ENCODE assay signal across 16 cellular contexts in genomic region chr7:109842386-109842785, GRCh38.
A peak's percentile ranks its signal among the peaks of the same experiment; 100 is the strongest.
DNase-seq lines count a peak whose midpoint lies in the region; TF ChIP-seq lines count a peak whose summit lies in the region.
"Had no signal": no experiment of that assay in that cellular context is flagged by ENCODE, and none has a peak within 500 bp of the region (broad histone marks: within the 10 kb centered on the region; RNA-seq: fewer than 3 reads in every experiment).

No MANE protein-coding gene starts in this region.

- H3K4me1 ChIP-seq in PC-9 (replicated peaks; ENCODE audit: insufficient read depth) (no peaks in the 10 kb centered on the region), neural progenitor cell (no peaks in the 10 kb centered on the region)

- peak overlapping the region; percentile 31; the same call in 1 of the 2 replicates for H2AFZ ChIP-seq in PC-9
- peak overlapping the region; percentile 48 for H2AFZ ChIP-seq in neural progenitor cell (replicated peaks)

- H3K4me3 Mint-ChIP-seq in HFFc6 = peak overlapping the region; percentile 73
- H3K4me3 Mint-ChIP-seq in neural progenitor cell = no peak overlapping the region
- H3K4me3 Mint-ChIP-seq: CD4-positive, alpha-beta T cell had no signal

- no peaks in the 10 kb centered on the region for H3K36me3 Mint-ChIP-seq in HFFc6 (ENCODE audit: low read depth)
- no peaks in the 10 kb centered on the region for H3K36me3 Mint-ChIP-seq in neural progenitor cell

- no peaks in the 10 kb centered on the region for H3K36me3 ChIP-seq in PC-9 (ENCODE audit: low read depth)
- no peaks in the 10 kb centered on the region for H3K36me3 ChIP-seq in neural progenitor cell

- no peaks in the 10 kb centered on the region for H3K9me3 Mint-ChIP-seq in HFFc6
- no peaks in the 10 kb centered on the region for H3K9me3 Mint-ChIP-seq in neural progenitor cell
- H3K9me3 Mint-ChIP-seq: CD4-positive, alpha-beta T cell had no signal

- H3K9me2 ChIP-seq in PC-9 (ENCODE audit: insufficient read depth) = no peaks in the 10 kb centered on the region

- no peak for TF ChIP-seq CTCF in HFFc6 (IDR thresholded peaks at IDR 0.05)
- no peak for TF ChIP-seq CTCF in PC-9 (conservative IDR thresholded peaks at IDR 0.05)
- no peak for TF ChIP-seq CTCF in neural progenitor cell (IDR thresholded peaks at IDR 0.05)

- BruUV-seq in PC-9 (replicated peaks; lab: Mats Ljungman, UMichigan) = no TSS peak

- H3K27ac Mint-ChIP-seq in HFFc6 (peak overlapping the region; percentile 30; the same call in 1 of the 2 replicates), neural progenitor cell (no peak overlapping the region)
- H3K27ac Mint-ChIP-seq: CD4-positive, alpha-beta T cell had no signal

- H3K4me3 ChIP-seq in PC-9 = no peak overlapping the region
- H3K4me3 ChIP-seq in neural progenitor cell = no peak overlapping the region
- H3K4me3 ChIP-seq: A549, GM12878 had no signal

- intact Hi-C loops in PC-9 (cut with micrococcal nuclease; ENCODE audit: unreplicated experiment) = loop anchor here (10.0 kb wide), 2 partner anchors 1252 to 1642 kb away; partner anchors contain the start of gene LRRN3

- H3K27me3 ChIP-seq in PC-9 (ENCODE audit: insufficient read depth, low read depth) = no peaks in the 10 kb centered on the region
- no peaks in the 10 kb centered on the region for H3K27me3 ChIP-seq in neural progenitor cell

- CTCF ChIA-PET in PC-9 (lab: Charles Lee) = interaction anchor here (0.7 kb wide), 1 partner anchor 154 kb away, joined by 3 read pairs; no protein-coding TSS in a partner anchor

- H3K9me3 ChIP-seq in PC-9 (ENCODE audit: insufficient read depth, low read depth) (no peaks in the 10 kb centered on the region), neural progenitor cell (ENCODE audit: low read depth) (no peaks in the 10 kb centered on the region)
- H3K9me3 ChIP-seq: A549 had no signal

- H3K79me2 ChIP-seq in PC-9 (ENCODE audit: low read depth) (no peaks in the 10 kb centered on the region), neural progenitor cell (ENCODE audit: low read depth) (no peaks in the 10 kb centered on the region)

- no peak overlapping the region for H3K9ac ChIP-seq in neural progenitor cell

- H3F3A ChIP-seq in PC-9 (ENCODE audit: insufficient read depth, low read depth) (no peaks in the 10 kb centered on the region), neural progenitor cell (ENCODE audit: low read depth) (no peaks in the 10 kb centered on the region)

- H4K20me1 ChIP-seq in PC-9 (ENCODE audit: insufficient read depth) (no peaks in the 10 kb centered on the region), neural progenitor cell (ENCODE audit: low read depth) (no peaks in the 10 kb centered on the region)

- H3K27ac ChIP-seq in PC-9 = no peak overlapping the region
- H3K27ac ChIP-seq in neural progenitor cell = no peak overlapping the region
- H3K27ac ChIP-seq: 22Rv1, A549, C4-2B had no signal

- H3K4me1 Mint-ChIP-seq in HFFc6 (ENCODE audit: low read depth) (peaks cover 36% of the 10 kb centered on the region), neural progenitor cell (no peaks in the 10 kb centered on the region)

- POLR2A ChIA-PET in PC-9 (lab: Charles Lee; ENCODE audit: unreplicated experiment) = no interaction called here

- peak; percentile 21 for DNase-seq in COLO829 (ENCODE audit: low spot score)
- peak; percentile 2 for DNase-seq in HFFc6
- DNase-seq in PC-9 = no peak
- no peak for DNase-seq in neural progenitor cell (ENCODE audit: low spot score)
- no peak for DNase-seq in NCI-H2107 treated with DMSO at 0.1 percent for 48 hours (lab: John Stamatoyannopoulos, UW; ENCODE audit: unreplicated experiment)
- DNase-seq in activated naive CD4-positive, alpha-beta T cell treated with Interleukin-2 at 50 U/mL for 16 hours = no peak
- no peak for DNase-seq in NCI-H748 treated with DMSO at 0.1 percent for 48 hours (lab: John Stamatoyannopoulos, UW)
- DNase-seq: AML-193; CD4-positive, alpha-beta T cell; DMS153; DMS79; IMR-90 had no signal

- no peaks in the 10 kb centered on the region for H3K27me3 Mint-ChIP-seq in HFFc6 (ENCODE audit: insufficient read depth)
- no peaks in the 10 kb centered on the region for H3K27me3 Mint-ChIP-seq in neural progenitor cell (ENCODE audit: insufficient read depth, low read depth)
- H3K27me3 Mint-ChIP-seq: CD4-positive, alpha-beta T cell had no signal

- H3K4me2 ChIP-seq in PC-9 (no peak overlapping the region), neural progenitor cell (no peak overlapping the region)

Comparison
In these comparisons a context has a peak if more than half of its experiments do, and no peak if none do; other contexts are left out.
1. DNase-seq: peak in COLO829 (single experiment) and HFFc6 (single experiment); none in PC-9 (0 of 2), neural progenitor cell (single experiment), NCI-H2107 treated with DMSO at 0.1 percent for 48 hours (single experiment), activated naive CD4-positive, alpha-beta T cell treated with Interleukin-2 at 50 U/mL for 16 hours (single experiment) and NCI-H748 treated with DMSO at 0.1 percent for 48 hours (single experiment).